Comparison of ENCODE assay signal across 18 cellular contexts in genomic region chr2:71894266-71894665, GRCh38.
DNase-seq lines count a peak whose midpoint lies in the region; ATAC-seq, FAIRE-seq and TF ChIP-seq lines count a peak whose summit lies in the region.
"Had no signal": no experiment of that assay in that cellular context is flagged by ENCODE, and none has a peak within 500 bp of the region (broad histone marks: within the 10 kb centered on the region; RNA-seq: fewer than 3 reads in every experiment).

No MANE protein-coding gene starts in this region.

- POLR2A ChIA-PET in HepG2 (lab: Yijun Ruan, JAX), result no interaction called here

- FAIRE-seq in HepG2 (lab: Jason Lieb, UNC), result no peak
- FAIRE-seq: GM19239 had no signal

- no peak for TF ChIP-seq POLR2A in HepG2 (IDR thresholded peaks at IDR 0.05; ENCODE audit: insufficient read depth in 1 of 2, low read depth in 2 of 2, low read length in 2 of 2)
- TF ChIP-seq POLR2A in right lobe of liver (IDR thresholded peaks at IDR 0.05), result no peak
- TF ChIP-seq POLR2A in vagina (IDR thresholded peaks at IDR 0.05), result no peak

- 26% methylated on average over 7 of the region's 8 CpGs for WGBS in HepG2 (ENCODE audit: low lambda C conversion rate)
- WGBS in right lobe of liver (ENCODE audit: insufficient coverage, low coverage, low lambda C conversion rate, missing lambda C conversion rate), result 84% methylated on average over 5 of the region's 8 CpGs
- WGBS in lung, 2 donors, result 78 to 89% methylated on average over 8 of the region's 8 CpGs

- H3K4me3 ChIP-seq in HepG2 (replicated peaks in 1 of 3; ENCODE audit: insufficient read depth in 1 of 3, low read depth in 2 of 3, low read length in 3 of 3), result no peak overlapping the region
- H3K4me3 ChIP-seq in right lobe of liver, result no peak overlapping the region
- no peak overlapping the region for H3K4me3 ChIP-seq in coronary artery
- H3K4me3 ChIP-seq in lung, result no peak overlapping the region
- no peak overlapping the region for H3K4me3 ChIP-seq in vagina
- H3K4me3 ChIP-seq: GM23248, PC-9 had no signal

- no peaks in the 10 kb centered on the region for H3K4me1 ChIP-seq in HepG2 (ENCODE audit: insufficient read depth, low read length)
- no peaks in the 10 kb centered on the region for H3K4me1 ChIP-seq in right lobe of liver
- no peaks in the 10 kb centered on the region for H3K4me1 ChIP-seq in lung (ENCODE audit: control insufficient read depth in 2 of 2, insufficient read depth in 2 of 2, low read length in 2 of 2)
- no peaks in the 10 kb centered on the region for H3K4me1 ChIP-seq in vagina
- H3K4me1 ChIP-seq: Caco-2 had no signal

- H3K9me3 ChIP-seq in HepG2 (ENCODE audit: low read length) (no peaks in the 10 kb centered on the region), right lobe of liver (no peaks in the 10 kb centered on the region), lung (ENCODE audit: control insufficient read depth in 2 of 2, insufficient read depth in 1 of 2, low read length in 1 of 2) (no peaks in the 10 kb centered on the region), vagina (no peaks in the 10 kb centered on the region)
- H3K9me3 ChIP-seq: Caco-2 had no signal

- H3K27me3 ChIP-seq in HepG2 (ENCODE audit: control insufficient read depth in 1 of 2, insufficient read depth in 2 of 2, low read length in 2 of 2) (peaks cover 14 to 59% of the 10 kb centered on the region in 2 experiments), right lobe of liver (no peaks in the 10 kb centered on the region), lung (ENCODE audit: control insufficient read depth, insufficient read depth) (no peaks in the 10 kb centered on the region), vagina (no peaks in the 10 kb centered on the region)

- H3K4me2 ChIP-seq in HepG2 (ENCODE audit: low read depth, low read length), result no peak overlapping the region
- H3K4me2 ChIP-seq: PC-9 had no signal

- H4K20me1 ChIP-seq in HepG2 (ENCODE audit: insufficient read depth, low read length), result no peaks in the 10 kb centered on the region

- no peaks in the 10 kb centered on the region for H3K79me2 ChIP-seq in HepG2 (ENCODE audit: insufficient read depth, low read length)

- TF ChIP-seq CTCF in HepG2 (CRISPR knock-in tag; IDR thresholded peaks at IDR 0.05) (peak; percentile 33), right lobe of liver (IDR thresholded peaks at IDR 0.05) (no peak), coronary artery (IDR thresholded peaks at IDR 0.05) (no peak), lung (IDR thresholded peaks at IDR 0.05; ENCODE audit: control extremely low read depth, extremely low read depth) (no peak), vagina (IDR thresholded peaks at IDR 0.05) (no peak)

- ATAC-seq in HepG2 (peak; percentile 58), right lobe of liver (no peak), lung (ENCODE audit: insufficient read depth, low FRiP score) (no peak)
- ATAC-seq in stimulated activated naive CD8-positive, alpha-beta T cell treated with anti-CD3 and anti-CD28 coated beads, Interleukin-15, Interleukin-2, amounts not matched to agents 100 U/mL and 50 U/mL, for 24 hours, result no peak
- ATAC-seq: Right ventricle myocardium inferior had no signal

- intact Hi-C loops in HepG2 (cut with micrococcal nuclease; ENCODE audit: unreplicated experiment) (no loop called here), right lobe of liver (cut with DNase I) (no loop called here), vagina (cut with DNase I) (no loop called here)

- TF ChIP-seq RAD21 in HepG2 (CRISPR knock-in tag; IDR thresholded peaks at IDR 0.05), result no peak

- no TSS peak for BruUV-seq in HepG2 (replicated peaks; lab: Mats Ljungman, UMichigan)

- CTCF ChIA-PET in HepG2 (lab: Yijun Ruan, JAX; ENCODE audit: low intra/inter-chr PET ratio, low total read pairs), result no interaction called here

- H3K9ac ChIP-seq in HepG2 (ENCODE audit: insufficient read depth, low read depth, low read length), result no peak overlapping the region
- H3K9ac ChIP-seq: GM23248 had no signal

- TF ChIP-seq EP300 in HepG2 (IDR thresholded peaks at IDR 0.05; ENCODE audit: low read depth in 2 of 2, low read length in 2 of 2), result no peak
- TF ChIP-seq EP300 in HepG2 (CRISPR knock-in tag; IDR thresholded peaks at IDR 0.05; ENCODE audit: borderline replicate concordance), result no peak

- no peaks in the 10 kb centered on the region for H3K36me3 ChIP-seq in HepG2 (replicated peaks in 1 of 2; ENCODE audit: control insufficient read depth in 1 of 2, insufficient read depth in 2 of 2, low read length in 2 of 2)
- H3K36me3 ChIP-seq in right lobe of liver, result no peaks in the 10 kb centered on the region
- H3K36me3 ChIP-seq in lung (ENCODE audit: control insufficient read depth in 2 of 2, insufficient read depth in 2 of 2, low read length in 2 of 2), result no peaks in the 10 kb centered on the region
- H3K36me3 ChIP-seq in vagina, result no peaks in the 10 kb centered on the region

- no peak overlapping the region for H3K27ac ChIP-seq in HepG2 (ENCODE audit: extremely low read length, insufficient read depth, low read length)
- H3K27ac ChIP-seq in right lobe of liver, result no peak overlapping the region
- H3K27ac ChIP-seq in coronary artery, result no peak overlapping the region
- no peak overlapping the region for H3K27ac ChIP-seq in lung (ENCODE audit: low read depth in 1 of 2, low read length in 1 of 2)
- no peak overlapping the region for H3K27ac ChIP-seq in vagina
- H3K27ac ChIP-seq: GM23248, PC-9 had no signal

- H2AFZ ChIP-seq in HepG2 (ENCODE audit: low read length), result no peak overlapping the region
- H2AFZ ChIP-seq: GM23248, PC-9 had no signal

- DNase-seq in HepG2 (ENCODE audit: low spot score), result no peak
- no peak for DNase-seq in right lobe of liver
- peak; percentile 62 for DNase-seq in coronary artery (ENCODE audit: low spot score)
- peak; percentile 25 for DNase-seq in lung (ENCODE audit: low spot score)
- DNase-seq in vagina (ENCODE audit: extremely low spot score in 2 of 2), result peak; percentile 47 to 89
- DNase-seq in stimulated activated naive CD8-positive, alpha-beta T cell treated with anti-CD3 and anti-CD28 coated beads, Interleukin-15, Interleukin-2, amounts not matched to agents 100 U/mL and 50 U/mL, for 24 hours, result no peak
- no peak for DNase-seq in activated naive CD4-positive, alpha-beta T cell (lab: John Stamatoyannopoulos, UW)
- DNase-seq in NCI-H82 treated with DMSO at 0.1 percent for 48 hours (lab: John Stamatoyannopoulos, UW; ENCODE audit: unreplicated experiment), result no peak
- DNase-seq: AML-193, Caco-2, GM23248, IMR-90, NCI-H187 treated with DMSO at 0.1 percent for 48 hours, NCI-H446 treated with DMSO at 0.1 percent for 48 hours, NCI-H748 treated with DMSO at 0.1 percent for 48 hours, PC-9 had no signal

- in situ Hi-C loops in HepG2 (cut with HindIII; ENCODE audit: extremely low pct_ligation_motif_present, low pct_unique_long_range_greater_than_20kb), result no loop called here

TF ChIP-seq in HepG2, 621 proteins besides CTCF, POLR2A, EP300 and RAD21:
- TF ChIP-seq STAG1 (CRISPR knock-in tag; IDR thresholded peaks at IDR 0.05), result peak; percentile 34
- TF ChIP-seq ZNF446 (CRISPR knock-in tag; IDR thresholded peaks at IDR 0.05), result no peak
TF ChIP-seq in HepG2: peak in this region for 1.

Comparison
In these comparisons a context has a peak if more than half of its experiments do, and no peak if none do; other contexts are left out.
1. DNase-seq: peak in coronary artery (single experiment), lung (single experiment) and vagina (2 of 2); none in HepG2 (single experiment), right lobe of liver (0 of 3), stimulated activated naive CD8-positive, alpha-beta T cell treated with anti-CD3 and anti-CD28 coated beads, Interleukin-15, Interleukin-2, amounts not matched to agents 100 U/mL and 50 U/mL, for 24 hours (single experiment), activated naive CD4-positive, alpha-beta T cell (0 of 4) and NCI-H82 treated with DMSO at 0.1 percent for 48 hours (single experiment).